In genomic region chr4:2482192-2482591, GRCh38 we compare ENCODE assay signal across 10 cellular contexts. TPM values are rescaled to one million over a fixed set of nuclear protein-coding genes. Genes with fewer than 3 reads are reported as not detected.
DNase-seq lines count a peak whose midpoint lies in the region; ATAC-seq and TF ChIP-seq lines count a peak whose summit lies in the region.
"Had no signal": no experiment of that assay in that cellular context is flagged by ENCODE, and none has a peak within 500 bp of the region (broad histone marks: within the 10 kb centered on the region; RNA-seq: fewer than 3 reads in every experiment).

No MANE protein-coding gene starts in this region.

- H3K4me1 ChIP-seq in SK-N-SH (ENCODE audit: control insufficient read depth in 1 of 2, insufficient read depth in 2 of 2, low read depth in 1 of 2, low read length in 1 of 2), result peaks cover 23 to 27% of the 10 kb centered on the region in 2 experiments; a peak in 2 of 4 replicates

- CTCF ChIA-PET in activated CD8-positive, alpha-beta T cell treated with anti-CD3 and anti-CD28 coated beads for 36 hours (lab: Charles Lee), result no interaction called here
- CTCF ChIA-PET in SK-N-SH (lab: Yijun Ruan, JAX), result interaction anchor here (0.6 kb wide), 1 partner anchor 186 kb away, joined by 4 read pairs; no protein-coding TSS in a partner anchor

- H3F3A ChIP-seq in SK-N-SH (replicated peaks; ENCODE audit: insufficient read depth), result peaks cover 4% of the 10 kb centered on the region

- H3K27me3 ChIP-seq in layer of hippocampus (ENCODE audit: control insufficient read depth, insufficient read depth, low read length) (no peaks in the 10 kb centered on the region), SK-N-SH (ENCODE audit: insufficient read depth) (no peaks in the 10 kb centered on the region)

- DNase-seq in NCI-H82 (lab: John Stamatoyannopoulos, UW) (peak; percentile 62), NCI-H82 treated with DMSO at 0.1 percent for 48 hours (lab: John Stamatoyannopoulos, UW; ENCODE audit: unreplicated experiment) (no peak), SK-N-SH (no peak)
- DNase-seq in activated CD8-positive, alpha-beta T cell treated with anti-CD3 and anti-CD28 coated beads for 36 hours, result no peak
- DNase-seq in stimulated activated naive B cell treated with anti-CD40 and anti-IgM and Interleukin-4, amounts not matched to agents 10 μg/mL and 1 μg/mL and 100 μg/mL, for 72 hours, result no peak
- DNase-seq: T1000 had no signal

- peak overlapping the region; percentile 84 for H3K27ac Mint-ChIP-seq in activated CD8-positive, alpha-beta T cell treated with anti-CD3 and anti-CD28 coated beads for 36 hours
- H3K27ac Mint-ChIP-seq in stimulated activated naive B cell treated with anti-CD40 and anti-IgM and Interleukin-4, amounts not matched to agents 10 μg/mL and 1 μg/mL and 100 μg/mL, for 72 hours, result peak overlapping the region; percentile 94

- no peak overlapping the region for H3K4me3 ChIP-seq in SK-N-SH (ENCODE audit: low read depth in 2 of 2, low read length in 1 of 2)

- no peak overlapping the region for H3K4me3 Mint-ChIP-seq in activated CD8-positive, alpha-beta T cell treated with anti-CD3 and anti-CD28 coated beads for 36 hours
- peak overlapping the region; percentile 60 to 69 for H3K4me3 Mint-ChIP-seq in stimulated activated naive B cell treated with anti-CD40 and anti-IgM and Interleukin-4, amounts not matched to agents 10 μg/mL and 1 μg/mL and 100 μg/mL, for 72 hours

- no peak for TF ChIP-seq CTCF in activated CD8-positive, alpha-beta T cell treated with anti-CD3 and anti-CD28 coated beads for 36 hours (IDR thresholded peaks at IDR 0.05)
- TF ChIP-seq CTCF in SK-N-SH (IDR thresholded peaks at IDR 0.05), result no peak

- no peaks in the 10 kb centered on the region for H3K27me3 Mint-ChIP-seq in activated CD8-positive, alpha-beta T cell treated with anti-CD3 and anti-CD28 coated beads for 36 hours
- no peaks in the 10 kb centered on the region for H3K27me3 Mint-ChIP-seq in stimulated activated naive B cell treated with anti-CD40 and anti-IgM and Interleukin-4, amounts not matched to agents 10 μg/mL and 1 μg/mL and 100 μg/mL, for 72 hours

- peaks cover 91% of the 10 kb centered on the region for H3K4me1 Mint-ChIP-seq in activated CD8-positive, alpha-beta T cell treated with anti-CD3 and anti-CD28 coated beads for 36 hours (ENCODE audit: low read depth)
- H3K4me1 Mint-ChIP-seq in stimulated activated naive B cell treated with anti-CD40 and anti-IgM and Interleukin-4, amounts not matched to agents 10 μg/mL and 1 μg/mL and 100 μg/mL, for 72 hours, result peaks cover 75 to 95% of the 10 kb centered on the region in 2 donors

- peak overlapping the region; percentile 72 for H3K27ac ChIP-seq in layer of hippocampus (ENCODE audit: low read depth, low read length)
- peak overlapping the region in 1 of 2 experiments; percentile 11; a peak in 2 of 4 replicates for H3K27ac ChIP-seq in SK-N-SH (ENCODE audit: low read depth in 2 of 2, low read length in 1 of 2)
- H3K27ac ChIP-seq: 22Rv1 had no signal

- H3K79me2 ChIP-seq in SK-N-SH (ENCODE audit: insufficient read depth), result peaks cover 100% of the 10 kb centered on the region

- intact Hi-C loops in activated CD8-positive, alpha-beta T cell treated with anti-CD3 and anti-CD28 coated beads for 36 hours (cut with micrococcal nuclease), result no loop called here

- no peak for TF ChIP-seq EP300 in SK-N-SH (IDR thresholded peaks at IDR 0.05; ENCODE audit: borderline replicate concordance in 1 of 2, low read depth in 1 of 2, low read length in 1 of 2)

- H2AFZ ChIP-seq in SK-N-SH (ENCODE audit: low read depth), result no peak overlapping the region

- H3K36me3 ChIP-seq in SK-N-SH (replicated peaks in 1 of 2; ENCODE audit: control insufficient read depth in 1 of 2, insufficient read depth in 2 of 2, low read length in 1 of 2), result peaks cover 4 to 6% of the 10 kb centered on the region in 2 experiments

- no peaks in the 10 kb centered on the region for H3K9me2 ChIP-seq in SK-N-SH

- H3K9me3 ChIP-seq in SK-N-SH, result no peaks in the 10 kb centered on the region

- 94% methylated on average over 4 of the region's 4 CpGs for WGBS in SK-N-SH (ENCODE audit: low lambda C conversion rate)

- no peak overlapping the region for H3K4me2 ChIP-seq in SK-N-SH

- H3K9me3 Mint-ChIP-seq in activated CD8-positive, alpha-beta T cell treated with anti-CD3 and anti-CD28 coated beads for 36 hours, result no peaks in the 10 kb centered on the region
- no peaks in the 10 kb centered on the region for H3K9me3 Mint-ChIP-seq in stimulated activated naive B cell treated with anti-CD40 and anti-IgM and Interleukin-4, amounts not matched to agents 10 μg/mL and 1 μg/mL and 100 μg/mL, for 72 hours

- H3K9ac ChIP-seq in SK-N-SH, result no peak overlapping the region

- POLR2A ChIA-PET in activated CD8-positive, alpha-beta T cell treated with anti-CD3 and anti-CD28 coated beads for 36 hours (lab: Charles Lee), result interaction anchor here (1.3 to 6.1 kb wide), 3 partner anchors 13 to 53 kb away, joined by 3 to 53 read pairs (median 3); partner anchors contain the start of gene RNF4
- POLR2A ChIA-PET in SK-N-SH (lab: Yijun Ruan, JAX), result no interaction called here

- TF ChIP-seq RAD21 in SK-N-SH (IDR thresholded peaks at IDR 0.05; ENCODE audit: low read length), result no peak

- H3K36me3 Mint-ChIP-seq in activated CD8-positive, alpha-beta T cell treated with anti-CD3 and anti-CD28 coated beads for 36 hours (ENCODE audit: low read depth), result peaks cover 38% of the 10 kb centered on the region
- peaks cover 28 to 44% of the 10 kb centered on the region in 2 donors for H3K36me3 Mint-ChIP-seq in stimulated activated naive B cell treated with anti-CD40 and anti-IgM and Interleukin-4, amounts not matched to agents 10 μg/mL and 1 μg/mL and 100 μg/mL, for 72 hours

- ATAC-seq in activated CD8-positive, alpha-beta T cell treated with anti-CD3 and anti-CD28 coated beads for 36 hours, result no peak
- no peak for ATAC-seq in stimulated activated naive B cell treated with anti-CD40 and anti-IgM and Interleukin-4, amounts not matched to agents 10 μg/mL and 1 μg/mL and 100 μg/mL, for 72 hours (replicated peaks)
- ATAC-seq in GM19463 (IDR thresholded peaks at IDR 0.05; ENCODE audit: unreplicated experiment), result no peak
- no peak for ATAC-seq in GM18868 (IDR thresholded peaks at IDR 0.05; ENCODE audit: unreplicated experiment)

- H4K20me1 ChIP-seq in SK-N-SH (ENCODE audit: insufficient read depth), result peaks cover 100% of the 10 kb centered on the region

TF ChIP-seq in SK-N-SH, 30 proteins besides CTCF, POLR2A, EP300 and RAD21:
- TF ChIP-seq TEAD4 (IDR thresholded peaks at IDR 0.05; ENCODE audit: borderline replicate concordance, insufficient read depth) (no peak), EZH2phosphoT487 (IDR thresholded peaks at IDR 0.05; ENCODE audit: borderline replicate concordance, low read depth) (no peak), SIN3A (IDR thresholded peaks at IDR 0.05; ENCODE audit: borderline replicate concordance, low read depth, low read length) (no peak), FOXM1 (IDR thresholded peaks at IDR 0.05; ENCODE audit: low read depth) (no peak), NRF1 (IDR thresholded peaks at IDR 0.05; ENCODE audit: low read depth, low read length) (no peak), RCOR1 (IDR thresholded peaks at IDR 0.05; ENCODE audit: low read length) (no peak)

RNA-seq across cellular contexts. Expression of gene RNF4, which starts 13.3 kb away (rescaled TPM):
- 10 to 100 TPM; 94.6 to 96.2 TPM for total RNA-seq in activated CD8-positive, alpha-beta T cell treated with anti-CD3 and anti-CD28 coated beads for 36 hours
- 60.7 and 85.3 TPM in 2 replicates for polyA plus RNA-seq in SK-N-SH (2012; rRNA removed)
- 71.4 and 78.1 TPM in 2 replicates for polyA plus RNA-seq in SK-N-SH (2012; cell fraction: cytosol; rRNA removed)
- 48.6 and 65.2 TPM in 2 replicates for polyA plus RNA-seq in SK-N-SH (2012; cell fraction: nucleus; rRNA removed)

RNA-seq across cellular contexts. Expression of gene FAM193A, which starts 54.3 kb away (rescaled TPM):
- 10 to 100 TPM; 22.4 to 22.9 TPM for total RNA-seq in activated CD8-positive, alpha-beta T cell treated with anti-CD3 and anti-CD28 coated beads for 36 hours
- 7.0 and 9.2 TPM in 2 replicates for polyA plus RNA-seq in SK-N-SH (2012; rRNA removed)
- 6.3 and 7.8 TPM in 2 replicates for polyA plus RNA-seq in SK-N-SH (2012; cell fraction: cytosol; rRNA removed)
- 28.8 and 33.4 TPM in 2 replicates for polyA plus RNA-seq in SK-N-SH (2012; cell fraction: nucleus; rRNA removed)
